Comparison of ENCODE assay signal across 16 cellular contexts in the genomic region with DNA sequence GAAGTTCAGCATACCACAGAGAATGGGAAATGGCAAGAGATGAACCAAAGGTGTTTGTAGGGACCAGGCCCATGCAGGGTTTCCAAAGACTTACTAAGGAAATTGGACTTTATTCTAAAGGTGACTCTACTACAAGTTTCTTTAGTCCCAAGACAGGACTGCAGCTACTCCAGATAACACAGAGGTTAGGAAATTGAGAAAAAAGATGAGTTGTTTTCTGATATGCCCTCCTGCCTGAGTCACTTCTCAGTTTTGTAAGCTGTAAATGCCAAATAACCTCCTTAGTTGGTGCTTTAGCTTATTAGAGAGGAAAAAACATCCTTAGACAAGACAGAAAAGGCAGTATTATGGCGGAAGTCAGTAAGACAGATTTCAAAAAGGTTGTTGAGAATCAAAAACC.
DNase-seq lines count a peak whose midpoint lies in the region; ATAC-seq lines count a peak whose summit lies in the region.
"Had no signal": no experiment of that assay in that cellular context is flagged by ENCODE, and none has a peak within 500 bp of the region (broad histone marks: within the 10 kb centered on the region; RNA-seq: fewer than 3 reads in every experiment).

No MANE protein-coding gene starts in this region.

- no peak overlapping the region for H3K4me3 Mint-ChIP-seq in activated CD4-positive, alpha-beta T cell treated with anti-CD3 and anti-CD28 coated beads for 36 hours
- H3K4me3 Mint-ChIP-seq in activated naive CD8-positive, alpha-beta T cell treated with anti-CD3 and anti-CD28 coated beads, Interleukin-2, amount 50 U/mL, for 24 hours, result no peak overlapping the region
- no peak overlapping the region for H3K4me3 Mint-ChIP-seq in activated naive CD8-positive, alpha-beta T cell treated with anti-CD3 and anti-CD28 coated beads for 36 hours
- no peak overlapping the region for H3K4me3 Mint-ChIP-seq in stimulated activated effector memory CD8-positive, alpha-beta T cell treated with anti-CD3 and anti-CD28 coated beads, Interleukin-12 subunit alpha, Interleukin-12 subunit beta, amount 100 ng/mL, for 72 hours
- H3K4me3 Mint-ChIP-seq: B cell; CD4-positive, CD25-positive, alpha-beta regulatory T cell; CD8-positive, alpha-beta T cell; HFFc6 had no signal

- ATAC-seq in activated CD4-positive, alpha-beta T cell treated with anti-CD3 and anti-CD28 coated beads for 36 hours, result peak; percentile 80
- ATAC-seq in activated naive CD8-positive, alpha-beta T cell treated with anti-CD3 and anti-CD28 coated beads, Interleukin-2, amount 50 U/mL, for 24 hours, result peak; percentile 61
- ATAC-seq in stimulated activated effector memory CD8-positive, alpha-beta T cell treated with anti-CD3 and anti-CD28 coated beads, Interleukin-12 subunit alpha, Interleukin-12 subunit beta, amount 100 ng/mL, for 72 hours, result no peak
- ATAC-seq: CD8-positive, alpha-beta T cell had no signal

- no peak for DNase-seq in activated CD4-positive, alpha-beta T cell treated with anti-CD3 and anti-CD28 coated beads for 36 hours
- no peak for DNase-seq in activated CD4-positive, alpha-beta T cell treated with anti-CD3 and anti-CD28 coated beads, Interleukin-2, amount 50 U/mL, for 1 hour
- DNase-seq in activated naive CD8-positive, alpha-beta T cell treated with anti-CD3 and anti-CD28 coated beads, Interleukin-2, amount 50 U/mL, for 24 hours, result no peak
- DNase-seq in activated naive CD8-positive, alpha-beta T cell treated with anti-CD3 and anti-CD28 coated beads for 36 hours, result no peak
- DNase-seq in amniotic epithelial cell (ENCODE audit: low read depth) (peak; percentile 43), cerebellar cortex (ENCODE audit: low spot score) (no peak), NCI-H226 (no peak)
- DNase-seq in stimulated activated effector memory CD8-positive, alpha-beta T cell treated with anti-CD3 and anti-CD28 coated beads, Interleukin-12 subunit alpha, Interleukin-12 subunit beta, amount 100 ng/mL, for 72 hours (ENCODE audit: low spot score in 2 of 2), result no peak
- DNase-seq: Caco-2; CD4-positive, CD25-positive, alpha-beta regulatory T cell; CD8-positive, alpha-beta T cell; DMS153; DND-41; GOT3; HFFc6 had no signal

- no peaks in the 10 kb centered on the region for H3K9me3 Mint-ChIP-seq in activated CD4-positive, alpha-beta T cell treated with anti-CD3 and anti-CD28 coated beads for 36 hours (ENCODE audit: low read depth)
- H3K9me3 Mint-ChIP-seq in activated naive CD8-positive, alpha-beta T cell treated with anti-CD3 and anti-CD28 coated beads, Interleukin-2, amount 50 U/mL, for 24 hours, result no peaks in the 10 kb centered on the region
- no peaks in the 10 kb centered on the region for H3K9me3 Mint-ChIP-seq in activated naive CD8-positive, alpha-beta T cell treated with anti-CD3 and anti-CD28 coated beads for 36 hours
- no peaks in the 10 kb centered on the region for H3K9me3 Mint-ChIP-seq in stimulated activated effector memory CD8-positive, alpha-beta T cell treated with anti-CD3 and anti-CD28 coated beads, Interleukin-12 subunit alpha, Interleukin-12 subunit beta, amount 100 ng/mL, for 72 hours
- H3K9me3 Mint-ChIP-seq: CD8-positive, alpha-beta T cell; HFFc6 had no signal

- H3K36me3 Mint-ChIP-seq in activated CD4-positive, alpha-beta T cell treated with anti-CD3 and anti-CD28 coated beads for 36 hours (ENCODE audit: low read depth), result no peaks in the 10 kb centered on the region
- no peaks in the 10 kb centered on the region for H3K36me3 Mint-ChIP-seq in activated naive CD8-positive, alpha-beta T cell treated with anti-CD3 and anti-CD28 coated beads, Interleukin-2, amount 50 U/mL, for 24 hours (ENCODE audit: low read depth)
- no peaks in the 10 kb centered on the region for H3K36me3 Mint-ChIP-seq in activated naive CD8-positive, alpha-beta T cell treated with anti-CD3 and anti-CD28 coated beads for 36 hours
- H3K36me3 Mint-ChIP-seq in stimulated activated effector memory CD8-positive, alpha-beta T cell treated with anti-CD3 and anti-CD28 coated beads, Interleukin-12 subunit alpha, Interleukin-12 subunit beta, amount 100 ng/mL, for 72 hours, result peaks cover 6% of the 10 kb centered on the region
- H3K36me3 Mint-ChIP-seq: CD4-positive, CD25-positive, alpha-beta regulatory T cell; CD8-positive, alpha-beta T cell had no signal

- intact Hi-C loops in activated CD4-positive, alpha-beta T cell treated with anti-CD3 and anti-CD28 coated beads for 36 hours (cut with DNase I, micrococcal nuclease), result no loop called here

- H3K4me1 Mint-ChIP-seq in activated CD4-positive, alpha-beta T cell treated with anti-CD3 and anti-CD28 coated beads for 36 hours, result peaks cover 7% of the 10 kb centered on the region
- peaks cover 6% of the 10 kb centered on the region for H3K4me1 Mint-ChIP-seq in activated naive CD8-positive, alpha-beta T cell treated with anti-CD3 and anti-CD28 coated beads, Interleukin-2, amount 50 U/mL, for 24 hours
- H3K4me1 Mint-ChIP-seq in activated naive CD8-positive, alpha-beta T cell treated with anti-CD3 and anti-CD28 coated beads for 36 hours, result no peaks in the 10 kb centered on the region
- peaks cover 6% of the 10 kb centered on the region for H3K4me1 Mint-ChIP-seq in stimulated activated effector memory CD8-positive, alpha-beta T cell treated with anti-CD3 and anti-CD28 coated beads, Interleukin-12 subunit alpha, Interleukin-12 subunit beta, amount 100 ng/mL, for 72 hours
- H3K4me1 Mint-ChIP-seq: B cell; CD4-positive, CD25-positive, alpha-beta regulatory T cell had no signal

- peak overlapping the region; percentile 21 for H3K27ac Mint-ChIP-seq in activated CD4-positive, alpha-beta T cell treated with anti-CD3 and anti-CD28 coated beads for 36 hours
- no peak overlapping the region for H3K27ac Mint-ChIP-seq in activated naive CD8-positive, alpha-beta T cell treated with anti-CD3 and anti-CD28 coated beads, Interleukin-2, amount 50 U/mL, for 24 hours
- no peak overlapping the region for H3K27ac Mint-ChIP-seq in activated naive CD8-positive, alpha-beta T cell treated with anti-CD3 and anti-CD28 coated beads for 36 hours
- H3K27ac Mint-ChIP-seq in stimulated activated effector memory CD8-positive, alpha-beta T cell treated with anti-CD3 and anti-CD28 coated beads, Interleukin-12 subunit alpha, Interleukin-12 subunit beta, amount 100 ng/mL, for 72 hours, result peak overlapping the region; percentile 75
- H3K27ac Mint-ChIP-seq: B cell; CD4-positive, CD25-positive, alpha-beta regulatory T cell; CD8-positive, alpha-beta T cell; HFFc6 had no signal

- POLR2A ChIA-PET in activated CD4-positive, alpha-beta T cell treated with anti-CD3 and anti-CD28 coated beads for 36 hours (lab: Charles Lee), result no interaction called here

- H3K27me3 Mint-ChIP-seq in activated CD4-positive, alpha-beta T cell treated with anti-CD3 and anti-CD28 coated beads for 36 hours, result no peaks in the 10 kb centered on the region
- H3K27me3 Mint-ChIP-seq in activated naive CD8-positive, alpha-beta T cell treated with anti-CD3 and anti-CD28 coated beads, Interleukin-2, amount 50 U/mL, for 24 hours, result peaks cover 3% of the 10 kb centered on the region
- no peaks in the 10 kb centered on the region for H3K27me3 Mint-ChIP-seq in activated naive CD8-positive, alpha-beta T cell treated with anti-CD3 and anti-CD28 coated beads for 36 hours
- H3K27me3 Mint-ChIP-seq: B cell; CD4-positive, CD25-positive, alpha-beta regulatory T cell had no signal

- CTCF ChIA-PET in activated CD4-positive, alpha-beta T cell treated with anti-CD3 and anti-CD28 coated beads for 36 hours (lab: Charles Lee), result interaction anchor here (0.6 to 1.7 kb wide), 4 partner anchors 14 to 1298 kb away, joined by 3 to 10 read pairs (median 4); no protein-coding TSS in a partner anchor

Comparison
In these comparisons a context has a peak if more than half of its experiments do, and no peak if none do; other contexts are left out.
1. H3K27ac Mint-ChIP-seq: peak in activated CD4-positive, alpha-beta T cell treated with anti-CD3 and anti-CD28 coated beads for 36 hours (single experiment) and stimulated activated effector memory CD8-positive, alpha-beta T cell treated with anti-CD3 and anti-CD28 coated beads, Interleukin-12 subunit alpha, Interleukin-12 subunit beta, amount 100 ng/mL, for 72 hours (single experiment); none in activated naive CD8-positive, alpha-beta T cell treated with anti-CD3 and anti-CD28 coated beads, Interleukin-2, amount 50 U/mL, for 24 hours (single experiment) and activated naive CD8-positive, alpha-beta T cell treated with anti-CD3 and anti-CD28 coated beads for 36 hours (single experiment).